Comparison of ENCODE assay signal across 14 cellular contexts in the genomic region with DNA sequence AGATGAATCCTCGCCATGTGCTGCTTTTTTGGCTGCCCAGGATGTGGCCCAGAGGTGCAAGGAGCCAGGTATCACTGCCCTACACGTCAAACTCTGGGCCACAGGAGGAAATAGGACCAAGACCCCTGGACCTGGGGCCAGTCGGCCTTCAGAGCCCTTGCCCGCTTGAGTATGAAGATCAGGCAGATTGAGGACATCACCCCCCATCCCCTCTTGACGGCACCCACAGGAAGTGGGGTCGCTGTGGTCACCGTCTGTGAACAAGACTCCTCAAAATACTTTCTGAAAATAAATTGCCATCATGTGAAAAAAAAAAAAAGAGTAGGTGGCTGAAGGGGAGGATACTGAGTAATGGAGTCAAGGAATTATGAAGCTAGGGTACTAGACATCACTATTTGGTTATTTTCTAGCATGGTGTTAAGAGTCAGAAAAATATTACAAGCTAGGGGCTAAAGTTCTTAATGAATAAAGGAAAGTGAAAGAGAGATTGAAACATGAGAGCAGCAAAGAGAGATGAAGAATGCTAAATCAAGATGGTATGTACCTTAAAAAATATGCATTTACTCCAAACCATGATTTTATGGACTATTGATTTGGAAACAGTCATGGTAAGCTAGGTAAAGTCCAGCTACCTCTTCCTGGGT.
DNase-seq lines count a peak whose midpoint lies in the region; ATAC-seq and TF ChIP-seq lines count a peak whose summit lies in the region.
"Had no signal": no experiment of that assay in that cellular context is flagged by ENCODE, and none has a peak within 500 bp of the region (broad histone marks: within the 10 kb centered on the region; RNA-seq: fewer than 3 reads in every experiment).

No MANE protein-coding gene starts in this region.

- H3K4me1 Mint-ChIP-seq in stimulated activated naive B cell treated with anti-CD40 and anti-IgM and Interleukin-4, amounts not matched to agents 10 μg/mL and 1 μg/mL and 100 μg/mL, for 72 hours, result peaks cover 24 to 53% of the 10 kb centered on the region in 2 donors
- H3K4me1 Mint-ChIP-seq: activated CD4-positive, alpha-beta T cell treated with anti-CD3 and anti-CD28 coated beads, Interleukin-2, amount 10 ng/mL, durations not matched to agents 24 days and 14 days; activated naive CD4-positive, alpha-beta T cell treated with anti-CD3 and anti-CD28 coated beads, Interleukin-2, amount 50 U/mL, for 24 hours had no signal

- peak; percentile 62 for ATAC-seq in GM19043 (IDR thresholded peaks at IDR 0.05; ENCODE audit: low read depth, unreplicated experiment)
- ATAC-seq in GM21786 (IDR thresholded peaks at IDR 0.05; ENCODE audit: unreplicated experiment), result peak; percentile 58
- peak; percentile 84 for ATAC-seq in HG03175 (IDR thresholded peaks at IDR 0.05; ENCODE audit: unreplicated experiment)
- peak; percentile 60 to 61 for ATAC-seq in stimulated activated naive B cell treated with anti-CD40 and anti-IgM and Interleukin-4, amounts not matched to agents 10 μg/mL and 1 μg/mL and 100 μg/mL, for 72 hours (replicated peaks)
- ATAC-seq in Right ventricle myocardium superior (ENCODE audit: poor library complexity), result no peak
- ATAC-seq: left cardiac atrium had no signal

- H3K4me3 Mint-ChIP-seq in stimulated activated naive B cell treated with anti-CD40 and anti-IgM and Interleukin-4, amounts not matched to agents 10 μg/mL and 1 μg/mL and 100 μg/mL, for 72 hours, result peak overlapping the region; percentile 55 to 57
- H3K4me3 Mint-ChIP-seq: activated CD4-positive, alpha-beta T cell treated with anti-CD3 and anti-CD28 coated beads, Interleukin-2, amount 10 ng/mL, durations not matched to agents 24 days and 14 days; activated naive CD4-positive, alpha-beta T cell treated with anti-CD3 and anti-CD28 coated beads, Interleukin-2, amount 50 U/mL, for 24 hours had no signal

- intact Hi-C loops in Right ventricle myocardium superior (cut with DNase I), result no loop called here

- H3K9me3 Mint-ChIP-seq in stimulated activated naive B cell treated with anti-CD40 and anti-IgM and Interleukin-4, amounts not matched to agents 10 μg/mL and 1 μg/mL and 100 μg/mL, for 72 hours, result peaks cover 16 to 19% of the 10 kb centered on the region in 2 donors

- no peak overlapping the region for H3K4me3 ChIP-seq in foreskin fibroblast (ENCODE audit: low read depth in 1 of 2, low read length in 2 of 2)
- H3K4me3 ChIP-seq: SK-N-MC had no signal

- H3K36me3 Mint-ChIP-seq in stimulated activated naive B cell treated with anti-CD40 and anti-IgM and Interleukin-4, amounts not matched to agents 10 μg/mL and 1 μg/mL and 100 μg/mL, for 72 hours, result peaks cover 18 to 22% of the 10 kb centered on the region in 2 donors
- H3K36me3 Mint-ChIP-seq: activated naive CD4-positive, alpha-beta T cell treated with anti-CD3 and anti-CD28 coated beads, Interleukin-2, amount 50 U/mL, for 24 hours had no signal

- DNase-seq in stimulated activated naive B cell treated with anti-CD40 and anti-IgM and Interleukin-4, amounts not matched to agents 10 μg/mL and 1 μg/mL and 100 μg/mL, for 72 hours, result no peak
- DNase-seq in NCI-H524 treated with DMSO at 0.1 percent for 48 hours (lab: John Stamatoyannopoulos, UW) (no peak), foreskin fibroblast (no peak), Right ventricle myocardium superior (no peak)
- DNase-seq: activated CD4-positive, alpha-beta T cell treated with anti-CD3 and anti-CD28 coated beads, Interleukin-2, amount 10 ng/mL, durations not matched to agents 24 days and 14 days; cortex of kidney; DMS79; left cardiac atrium; occipital lobe had no signal

- peak overlapping the region; percentile 82 for H3K27ac Mint-ChIP-seq in stimulated activated naive B cell treated with anti-CD40 and anti-IgM and Interleukin-4, amounts not matched to agents 10 μg/mL and 1 μg/mL and 100 μg/mL, for 72 hours
- H3K27ac Mint-ChIP-seq: activated CD4-positive, alpha-beta T cell treated with anti-CD3 and anti-CD28 coated beads, Interleukin-2, amount 10 ng/mL, durations not matched to agents 24 days and 14 days; activated naive CD4-positive, alpha-beta T cell treated with anti-CD3 and anti-CD28 coated beads, Interleukin-2, amount 50 U/mL, for 24 hours had no signal

- peaks cover 0 to 6% of the 10 kb centered on the region in 2 donors for H3K27me3 Mint-ChIP-seq in stimulated activated naive B cell treated with anti-CD40 and anti-IgM and Interleukin-4, amounts not matched to agents 10 μg/mL and 1 μg/mL and 100 μg/mL, for 72 hours
- H3K27me3 Mint-ChIP-seq: activated CD4-positive, alpha-beta T cell treated with anti-CD3 and anti-CD28 coated beads, Interleukin-2, amount 10 ng/mL, durations not matched to agents 24 days and 14 days had no signal

- no peak for TF ChIP-seq CTCF in foreskin fibroblast (IDR thresholded peaks at IDR 0.05; ENCODE audit: low read depth, low read length)
